Comparison of ENCODE assay signal across 1 cellular context in genomic region chr3:32493437-32494414, GRCh38.
TF ChIP-seq lines count a peak whose summit lies in the region.

No MANE protein-coding gene starts in this region.

TF ChIP-seq in GM12878, 131 proteins besides CTCF, POLR2A, EP300 and RAD21 (continued from another document and continues in another):
- TF ChIP-seq, protein P1, sequence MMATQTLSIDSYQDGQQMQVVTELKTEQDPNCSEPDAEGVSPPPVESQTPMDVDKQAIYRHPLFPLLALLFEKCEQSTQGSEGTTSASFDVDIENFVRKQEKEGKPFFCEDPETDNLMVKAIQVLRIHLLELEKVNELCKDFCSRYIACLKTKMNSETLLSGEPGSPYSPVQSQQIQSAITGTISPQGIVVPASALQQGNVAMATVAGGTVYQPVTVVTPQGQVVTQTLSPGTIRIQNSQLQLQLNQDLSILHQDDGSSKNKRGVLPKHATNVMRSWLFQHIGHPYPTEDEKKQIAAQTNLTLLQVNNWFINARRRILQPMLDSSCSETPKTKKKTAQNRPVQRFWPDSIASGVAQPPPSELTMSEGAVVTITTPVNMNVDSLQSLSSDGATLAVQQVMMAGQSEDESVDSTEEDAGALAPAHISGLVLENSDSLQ (IDR thresholded peaks at IDR 0.05): peak; percentile 66
- TF ChIP-seq ETV6 (conservative IDR thresholded peaks at IDR 0.05 in 1 of 2, IDR thresholded peaks at IDR 0.05 in 1 of 2; ENCODE audit: borderline replicate concordance in 1 of 2, low read depth in 1 of 2) (peak in 1 of 2 experiments; percentile 61; a peak in 2 of 4 replicates), MYB (IDR thresholded peaks at IDR 0.05; ENCODE audit: borderline replicate concordance, low read depth, low read length) (0 out of 2 replicates have a peak, but pooled peaks have one; percentile 14), NRF1 (conservative IDR thresholded peaks at IDR 0.05; ENCODE audit: low read depth, low read length) (no peak), ZNF622 (IDR thresholded peaks at IDR 0.05) (no peak), MTA3 (IDR thresholded peaks at IDR 0.05; ENCODE audit: borderline replicate concordance, low read length) (peak; percentile 50; the same call in 1 of the 2 replicates), RUNX3 (IDR thresholded peaks at IDR 0.05; ENCODE audit: low read length) (peak; percentile 97), RBBP5 (conservative IDR thresholded peaks at IDR 0.05) (no peak), SPI1 (IDR thresholded peaks at IDR 0.05; ENCODE audit: borderline replicate concordance, insufficient read depth, low read depth, low read length) (no peak), MYC (IDR thresholded peaks at IDR 0.05; ENCODE audit: insufficient read depth, insufficient read length, insufficient replicate concordance, low read length, severe bottlenecking) (no peak), BCL11A (IDR thresholded peaks at IDR 0.05; ENCODE audit: low read depth, low read length) (peak; percentile 94), STAT3 (IDR thresholded peaks at IDR 0.05; ENCODE audit: low read depth, low read length) (0 out of 2 replicates have a peak, but pooled peaks have one; percentile 65), CBX5 (IDR thresholded peaks at IDR 0.05; ENCODE audit: low read depth) (no peak), CEBPZ (IDR thresholded peaks at IDR 0.05; ENCODE audit: low read depth, low read length) (no peak), BHLHE40 (IDR thresholded peaks at IDR 0.05; ENCODE audit: borderline replicate concordance in 1 of 2, low read depth in 2 of 2, low read length in 1 of 2) (0 out of 4 replicates have a peak, but pooled peaks of 1 of the 2 experiments have one; percentile 10), RFX5 (IDR thresholded peaks at IDR 0.05; ENCODE audit: low read depth, low read length) (no peak), JUNB (IDR thresholded peaks at IDR 0.05) (peak; percentile 85), RELA (IDR thresholded peaks at IDR 0.05; ENCODE audit: borderline replicate concordance, partially characterized antibody) (peak; percentile 87), EED (IDR thresholded peaks at IDR 0.05; ENCODE audit: low read depth) (peak; percentile 92), MXI1 (IDR thresholded peaks at IDR 0.05; ENCODE audit: low read depth, low read length) (no peak), NFIC (IDR thresholded peaks at IDR 0.05; ENCODE audit: low read depth, low read length) (peak; percentile 89), KAT2A (conservative IDR thresholded peaks at IDR 0.05; ENCODE audit: control insufficient read depth, low read depth, low read length) (no peak), FOXM1 (IDR thresholded peaks at IDR 0.05; ENCODE audit: low read depth, low read length) (peak; percentile 91; the same call in 1 of the 2 replicates), GATAD2B (conservative IDR thresholded peaks at IDR 0.05; ENCODE audit: low read depth) (peak; percentile 58; the same call in 1 of the 2 replicates), ATF7 (IDR thresholded peaks at IDR 0.05; ENCODE audit: low read depth) (peak; percentile 59; the same call in 1 of the 2 replicates), SREBF1 (IDR thresholded peaks at IDR 0.05; ENCODE audit: low read length) (no peak), NR2C2 (IDR thresholded peaks at IDR 0.05; ENCODE audit: borderline replicate concordance, control insufficient read depth, insufficient read length, low read depth) (no peak), TAF1 (IDR thresholded peaks at IDR 0.05; ENCODE audit: borderline replicate concordance, low read depth, low read length) (no peak), TCF7 (IDR thresholded peaks at IDR 0.05; ENCODE audit: borderline replicate concordance) (no peak), DPF2 (IDR thresholded peaks at IDR 0.05) (peak; percentile 85), NFYA (IDR thresholded peaks at IDR 0.05; ENCODE audit: borderline replicate concordance, low read depth, low read length) (no peak), ELK1 (IDR thresholded peaks at IDR 0.05; ENCODE audit: low read depth, low read length) (no peak), KDM1A (IDR thresholded peaks at IDR 0.05; ENCODE audit: borderline replicate concordance) (no peak), SIN3A (IDR thresholded peaks at IDR 0.05; ENCODE audit: low read depth, low read length) (no peak), FOS (IDR thresholded peaks at IDR 0.05; ENCODE audit: borderline replicate concordance, extremely low read depth, insufficient read length) (no peak), BACH1 (IDR thresholded peaks at IDR 0.05; ENCODE audit: borderline replicate concordance) (peak; percentile 67; the same call in 1 of the 2 replicates), RAD51 (IDR thresholded peaks at IDR 0.05) (no peak), CHD2 (IDR thresholded peaks at IDR 0.05; ENCODE audit: borderline replicate concordance, low read depth, low read length) (peak; percentile 39; the same call in 1 of the 2 replicates), PAX5 (IDR thresholded peaks at IDR 0.05; ENCODE audit: borderline replicate concordance, low read depth, low read length) (peak; percentile 82; the same call in 1 of the 2 replicates), IRF4 (IDR thresholded peaks at IDR 0.05; ENCODE audit: low read depth, low read length) (peak; percentile 88), LARP7 (IDR thresholded peaks at IDR 0.05) (no peak)
- TF ChIP-seq, protein P2, sequence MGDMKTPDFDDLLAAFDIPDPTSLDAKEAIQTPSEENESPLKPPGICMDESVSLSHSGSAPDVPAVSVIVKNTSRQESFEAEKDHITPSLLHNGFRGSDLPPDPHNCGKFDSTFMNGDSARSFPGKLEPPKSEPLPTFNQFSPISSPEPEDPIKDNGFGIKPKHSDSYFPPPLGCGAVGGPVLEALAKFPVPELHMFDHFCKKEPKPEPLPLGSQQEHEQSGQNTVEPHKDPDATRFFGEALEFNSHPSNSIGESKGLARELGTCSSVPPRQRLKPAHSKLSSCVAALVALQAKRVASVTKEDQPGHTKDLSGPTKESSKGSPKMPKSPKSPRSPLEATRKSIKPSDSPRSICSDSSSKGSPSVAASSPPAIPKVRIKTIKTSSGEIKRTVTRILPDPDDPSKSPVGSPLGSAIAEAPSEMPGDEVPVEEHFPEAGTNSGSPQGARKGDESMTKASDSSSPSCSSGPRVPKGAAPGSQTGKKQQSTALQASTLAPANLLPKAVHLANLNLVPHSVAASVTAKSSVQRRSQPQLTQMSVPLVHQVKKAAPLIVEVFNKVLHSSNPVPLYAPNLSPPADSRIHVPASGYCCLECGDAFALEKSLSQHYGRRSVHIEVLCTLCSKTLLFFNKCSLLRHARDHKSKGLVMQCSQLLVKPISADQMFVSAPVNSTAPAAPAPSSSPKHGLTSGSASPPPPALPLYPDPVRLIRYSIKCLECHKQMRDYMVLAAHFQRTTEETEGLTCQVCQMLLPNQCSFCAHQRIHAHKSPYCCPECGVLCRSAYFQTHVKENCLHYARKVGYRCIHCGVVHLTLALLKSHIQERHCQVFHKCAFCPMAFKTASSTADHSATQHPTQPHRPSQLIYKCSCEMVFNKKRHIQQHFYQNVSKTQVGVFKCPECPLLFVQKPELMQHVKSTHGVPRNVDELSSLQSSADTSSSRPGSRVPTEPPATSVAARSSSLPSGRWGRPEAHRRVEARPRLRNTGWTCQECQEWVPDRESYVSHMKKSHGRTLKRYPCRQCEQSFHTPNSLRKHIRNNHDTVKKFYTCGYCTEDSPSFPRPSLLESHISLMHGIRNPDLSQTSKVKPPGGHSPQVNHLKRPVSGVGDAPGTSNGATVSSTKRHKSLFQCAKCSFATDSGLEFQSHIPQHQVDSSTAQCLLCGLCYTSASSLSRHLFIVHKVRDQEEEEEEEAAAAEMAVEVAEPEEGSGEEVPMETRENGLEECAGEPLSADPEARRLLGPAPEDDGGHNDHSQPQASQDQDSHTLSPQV (IDR thresholded peaks at IDR 0.05): no peak
- TF ChIP-seq, protein P3, sequence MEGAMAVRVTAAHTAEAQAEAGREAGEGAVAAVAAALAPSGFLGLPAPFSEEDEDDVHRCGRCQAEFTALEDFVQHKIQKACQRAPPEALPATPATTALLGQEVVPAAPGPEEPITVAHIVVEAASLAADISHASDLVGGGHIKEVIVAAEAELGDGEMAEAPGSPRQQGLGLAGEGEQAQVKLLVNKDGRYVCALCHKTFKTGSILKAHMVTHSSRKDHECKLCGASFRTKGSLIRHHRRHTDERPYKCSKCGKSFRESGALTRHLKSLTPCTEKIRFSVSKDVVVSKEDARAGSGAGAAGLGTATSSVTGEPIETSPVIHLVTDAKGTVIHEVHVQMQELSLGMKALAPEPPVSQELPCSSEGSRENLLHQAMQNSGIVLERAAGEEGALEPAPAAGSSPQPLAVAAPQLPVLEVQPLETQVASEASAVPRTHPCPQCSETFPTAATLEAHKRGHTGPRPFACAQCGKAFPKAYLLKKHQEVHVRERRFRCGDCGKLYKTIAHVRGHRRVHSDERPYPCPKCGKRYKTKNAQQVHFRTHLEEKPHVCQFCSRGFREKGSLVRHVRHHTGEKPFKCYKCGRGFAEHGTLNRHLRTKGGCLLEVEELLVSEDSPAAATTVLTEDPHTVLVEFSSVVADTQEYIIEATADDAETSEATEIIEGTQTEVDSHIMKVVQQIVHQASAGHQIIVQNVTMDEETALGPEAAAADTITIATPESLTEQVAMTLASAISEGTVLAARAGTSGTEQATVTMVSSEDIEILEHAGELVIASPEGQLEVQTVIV (IDR thresholded peaks at IDR 0.05; ENCODE audit: borderline replicate concordance, partially characterized antibody): no peak
- TF ChIP-seq, protein P4, sequence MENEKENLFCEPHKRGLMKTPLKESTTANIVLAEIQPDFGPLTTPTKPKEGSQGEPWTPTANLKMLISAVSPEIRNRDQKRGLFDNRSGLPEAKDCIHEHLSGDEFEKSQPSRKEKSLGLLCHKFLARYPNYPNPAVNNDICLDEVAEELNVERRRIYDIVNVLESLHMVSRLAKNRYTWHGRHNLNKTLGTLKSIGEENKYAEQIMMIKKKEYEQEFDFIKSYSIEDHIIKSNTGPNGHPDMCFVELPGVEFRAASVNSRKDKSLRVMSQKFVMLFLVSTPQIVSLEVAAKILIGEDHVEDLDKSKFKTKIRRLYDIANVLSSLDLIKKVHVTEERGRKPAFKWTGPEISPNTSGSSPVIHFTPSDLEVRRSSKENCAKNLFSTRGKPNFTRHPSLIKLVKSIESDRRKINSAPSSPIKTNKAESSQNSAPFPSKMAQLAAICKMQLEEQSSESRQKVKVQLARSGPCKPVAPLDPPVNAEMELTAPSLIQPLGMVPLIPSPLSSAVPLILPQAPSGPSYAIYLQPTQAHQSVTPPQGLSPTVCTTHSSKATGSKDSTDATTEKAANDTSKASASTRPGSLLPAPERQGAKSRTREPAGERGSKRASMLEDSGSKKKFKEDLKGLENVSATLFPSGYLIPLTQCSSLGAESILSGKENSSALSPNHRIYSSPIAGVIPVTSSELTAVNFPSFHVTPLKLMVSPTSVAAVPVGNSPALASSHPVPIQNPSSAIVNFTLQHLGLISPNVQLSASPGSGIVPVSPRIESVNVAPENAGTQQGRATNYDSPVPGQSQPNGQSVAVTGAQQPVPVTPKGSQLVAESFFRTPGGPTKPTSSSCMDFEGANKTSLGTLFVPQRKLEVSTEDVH (IDR thresholded peaks at IDR 0.05; ENCODE audit: low read depth, partially characterized antibody): no peak
- TF ChIP-seq, protein P5, sequence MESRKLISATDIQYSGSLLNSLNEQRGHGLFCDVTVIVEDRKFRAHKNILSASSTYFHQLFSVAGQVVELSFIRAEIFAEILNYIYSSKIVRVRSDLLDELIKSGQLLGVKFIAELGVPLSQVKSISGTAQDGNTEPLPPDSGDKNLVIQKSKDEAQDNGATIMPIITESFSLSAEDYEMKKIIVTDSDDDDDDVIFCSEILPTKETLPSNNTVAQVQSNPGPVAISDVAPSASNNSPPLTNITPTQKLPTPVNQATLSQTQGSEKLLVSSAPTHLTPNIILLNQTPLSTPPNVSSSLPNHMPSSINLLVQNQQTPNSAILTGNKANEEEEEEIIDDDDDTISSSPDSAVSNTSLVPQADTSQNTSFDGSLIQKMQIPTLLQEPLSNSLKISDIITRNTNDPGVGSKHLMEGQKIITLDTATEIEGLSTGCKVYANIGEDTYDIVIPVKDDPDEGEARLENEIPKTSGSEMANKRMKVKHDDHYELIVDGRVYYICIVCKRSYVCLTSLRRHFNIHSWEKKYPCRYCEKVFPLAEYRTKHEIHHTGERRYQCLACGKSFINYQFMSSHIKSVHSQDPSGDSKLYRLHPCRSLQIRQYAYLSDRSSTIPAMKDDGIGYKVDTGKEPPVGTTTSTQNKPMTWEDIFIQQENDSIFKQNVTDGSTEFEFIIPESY (IDR thresholded peaks at IDR 0.05): no peak
